21 cellular contexts compared by ENCODE assay signal in the genomic region with DNA sequence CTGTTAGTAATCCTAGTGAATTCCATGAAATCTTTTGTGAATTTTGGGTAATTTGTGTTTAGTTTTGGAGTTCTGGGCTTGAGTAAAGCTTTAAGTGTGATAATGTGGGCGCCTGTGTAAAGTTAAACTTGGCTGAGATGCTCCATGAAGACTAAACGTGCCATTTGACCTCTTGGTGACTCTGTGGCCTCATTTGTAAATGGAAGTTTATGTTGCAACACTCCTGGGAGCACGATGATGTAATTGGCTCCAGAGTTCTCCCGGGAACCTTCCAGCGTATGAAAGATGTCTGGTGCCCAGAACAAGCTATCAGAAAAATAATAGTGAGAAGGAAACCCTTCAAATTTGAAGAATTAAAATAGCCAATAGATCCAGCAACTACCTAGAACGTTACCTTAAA.
A peak's percentile ranks its signal among the peaks of the same experiment; 100 is the strongest.
DNase-seq lines count a peak whose midpoint lies in the region; ATAC-seq, FAIRE-seq and TF ChIP-seq lines count a peak whose summit lies in the region.
"Had no signal": no experiment of that assay in that cellular context is flagged by ENCODE, and none has a peak within 500 bp of the region (broad histone marks: within the 10 kb centered on the region; RNA-seq: fewer than 3 reads in every experiment).

No MANE protein-coding gene starts in this region.

- under 1% methylated on average over 6 of the region's 6 CpGs for WGBS in A549 (ENCODE audit: missing lambda C conversion rate)

- H3K4me1 ChIP-seq in A549, result no peaks in the 10 kb centered on the region
- H3K4me1 ChIP-seq: Caco-2, lower lobe of right lung had no signal

- H3K9me3 ChIP-seq in A549, result no peaks in the 10 kb centered on the region
- H3K9me3 ChIP-seq: Caco-2, lower lobe of right lung had no signal

- no peak for TF ChIP-seq POLR2A in A549 (IDR thresholded peaks at IDR 0.05; ENCODE audit: low read length)
- no peak for TF ChIP-seq POLR2A in NB4 (IDR thresholded peaks at IDR 0.05; ENCODE audit: extremely low read depth, insufficient read length)

- no peak for FAIRE-seq in A549 (lab: Jason Lieb, UNC)

- H3K27me3 Mint-ChIP-seq in mesothelial cell of epicardium (ENCODE audit: low read depth), result no peaks in the 10 kb centered on the region
- H3K27me3 Mint-ChIP-seq: IgD-negative memory B cell had no signal

- H3K4me3 ChIP-seq in A549 (no peak overlapping the region), NB4 (ENCODE audit: low read depth, low read length) (no peak overlapping the region), fibroblast of mammary gland (ENCODE audit: control insufficient read depth, low read depth, low read length) (no peak overlapping the region)
- H3K4me3 ChIP-seq: cardiac muscle cell, lower lobe of right lung, PC-9 had no signal

- H3K4me3 Mint-ChIP-seq in mesothelial cell of epicardium, result no peak overlapping the region
- H3K4me3 Mint-ChIP-seq: IgD-negative memory B cell had no signal

- no peak overlapping the region for H3K27ac ChIP-seq in A549
- H3K27ac ChIP-seq: cardiac muscle cell, lower lobe of right lung, PC-9 had no signal

- H3K27ac Mint-ChIP-seq in mesothelial cell of epicardium, result peak overlapping the region; percentile 6
- H3K27ac Mint-ChIP-seq: IgD-negative memory B cell had no signal

- H3K36me3 Mint-ChIP-seq in mesothelial cell of epicardium, result no peaks in the 10 kb centered on the region

- no peak for TF ChIP-seq CTCF in A549 (IDR thresholded peaks at IDR 0.05)
- no peak for TF ChIP-seq CTCF in NB4 (IDR thresholded peaks at IDR 0.05; ENCODE audit: low read depth, low read length)
- TF ChIP-seq CTCF in fibroblast of mammary gland (conservative IDR thresholded peaks at IDR 0.05; ENCODE audit: control insufficient read depth, insufficient read depth, low read depth, low read length), result no peak
- TF ChIP-seq CTCF in mesothelial cell of epicardium (IDR thresholded peaks at IDR 0.05; ENCODE audit: unreplicated experiment), result no peak

- H3K4me1 Mint-ChIP-seq in mesothelial cell of epicardium, result peaks cover 15% of the 10 kb centered on the region

- CTCF ChIA-PET in A549 (lab: Yijun Ruan, JAX), result interaction anchor here (0.7 kb wide), 1 partner anchor 36 kb away, joined by 3 read pairs; no protein-coding TSS in a partner anchor

- no peak for TF ChIP-seq EP300 in A549 (IDR thresholded peaks at IDR 0.05)

- no peak for TF ChIP-seq RAD21 in A549 (conservative IDR thresholded peaks at IDR 0.05 in 1 of 2, IDR thresholded peaks at IDR 0.05 in 1 of 2)

- DNase-seq in A549 (ENCODE audit: low read depth in 1 of 2, low spot score in 1 of 2) (peak in 1 of 2 experiments; percentile 1), NB4 (ENCODE audit: low read depth) (peak; percentile 5), fibroblast of mammary gland (ENCODE audit: low read depth) (peak; percentile 79), mesothelial cell of epicardium (ENCODE audit: low spot score in 2 of 2, unreplicated experiment in 2 of 2) (no peak), COLO829 (ENCODE audit: low spot score) (no peak), NCI-H2227 treated with DMSO at 0.1 percent for 48 hours (lab: John Stamatoyannopoulos, UW) (no peak), NCI-H1694 treated with DMSO at 0.1 percent for 48 hours (lab: John Stamatoyannopoulos, UW) (no peak)
- DNase-seq: ACHN; activated CD4-positive, alpha-beta T cell treated with anti-CD3 and anti-CD28 coated beads for 1 hour; activated CD8-positive, alpha-beta memory T cell treated with anti-CD3 and anti-CD28 coated beads, Interleukin-2, amount 50 U/mL, for 48 hours; activated naive CD4-positive, alpha-beta T cell treated with Interleukin-2 at 50 U/mL for 16 hours; Caco-2; hypothalamus; lower lobe of right lung; NCI-H1436 treated with DMSO at 0.1 percent for 48 hours; NCI-H524; PC-9; stimulated activated naive CD4-positive, alpha-beta T cell had no signal

- H3K9me3 Mint-ChIP-seq in mesothelial cell of epicardium, result no peaks in the 10 kb centered on the region

- H3K4me2 ChIP-seq in A549, result no peak overlapping the region
- H3K4me2 ChIP-seq: PC-9 had no signal

- no peak for ATAC-seq in A549
- no peak for ATAC-seq in GM18870 (IDR thresholded peaks at IDR 0.05; ENCODE audit: unreplicated experiment)
- ATAC-seq: lower lobe of right lung had no signal

- POLR2A ChIA-PET in A549 (lab: Yijun Ruan, JAX), result no interaction called here

TF ChIP-seq in A549, 52 proteins besides CTCF, POLR2A, EP300 and RAD21:
- TF ChIP-seq CEBPB (IDR thresholded peaks at IDR 0.05) (peak; percentile 29 to 51; a peak in 3 of 4 replicates), MAFK (IDR thresholded peaks at IDR 0.05; ENCODE audit: partially characterized antibody) (no peak)
- TF ChIP-seq, protein P1, sequence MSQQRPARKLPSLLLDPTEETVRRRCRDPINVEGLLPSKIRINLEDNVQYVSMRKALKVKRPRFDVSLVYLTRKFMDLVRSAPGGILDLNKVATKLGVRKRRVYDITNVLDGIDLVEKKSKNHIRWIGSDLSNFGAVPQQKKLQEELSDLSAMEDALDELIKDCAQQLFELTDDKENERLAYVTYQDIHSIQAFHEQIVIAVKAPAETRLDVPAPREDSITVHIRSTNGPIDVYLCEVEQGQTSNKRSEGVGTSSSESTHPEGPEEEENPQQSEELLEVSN (IDR thresholded peaks at IDR 0.05; ENCODE audit: borderline replicate concordance, low read depth), result no peak

Comparison
In these comparisons a context has a peak if more than half of its experiments do, and no peak if none do; other contexts are left out.
1. DNase-seq: peak in NB4 (single experiment) and fibroblast of mammary gland (single experiment); none in mesothelial cell of epicardium (0 of 2), COLO829 (single experiment), NCI-H2227 treated with DMSO at 0.1 percent for 48 hours (single experiment) and NCI-H1694 treated with DMSO at 0.1 percent for 48 hours (single experiment).